In genomic region chrX:78105944-78106650, GRCh38 we compare ENCODE assay signal across 8 cellular contexts. TPM values are rescaled to one million over a fixed set of nuclear protein-coding genes. Genes with fewer than 3 reads are reported as not detected.
DNase-seq lines count a peak whose midpoint lies in the region; ATAC-seq and TF ChIP-seq lines count a peak whose summit lies in the region.

No MANE protein-coding gene starts in this region.

- H3K4me1 Mint-ChIP-seq in activated T-cell treated with anti-CD3 and anti-CD28 coated beads, Interleukin-2, amount 50 U/mL, for 4 hours (ENCODE audit: low read depth) = peaks cover 47% of the 10 kb centered on the region
- peaks cover 52% of the 10 kb centered on the region for H3K4me1 Mint-ChIP-seq in activated CD8-positive, alpha-beta T cell treated with anti-CD3 and anti-CD28 coated beads, Interleukin-2, amount 10 ng/mL, durations not matched to agents 7 days and 5 days (ENCODE audit: low read depth)

- no peak for ATAC-seq in activated T-cell treated with anti-CD3 and anti-CD28 coated beads, Interleukin-2, amount 50 U/mL, for 4 hours
- ATAC-seq in activated CD8-positive, alpha-beta T cell treated with anti-CD3 and anti-CD28 coated beads, Interleukin-2, amount 10 ng/mL, durations not matched to agents 7 days and 5 days = no peak
- ATAC-seq in omental fat pad (ENCODE audit: low FRiP score) = no peak

- peaks cover 33% of the 10 kb centered on the region for H3K36me3 Mint-ChIP-seq in activated T-cell treated with anti-CD3 and anti-CD28 coated beads, Interleukin-2, amount 50 U/mL, for 4 hours (ENCODE audit: insufficient read depth)
- peaks cover 65% of the 10 kb centered on the region for H3K36me3 Mint-ChIP-seq in activated CD8-positive, alpha-beta T cell treated with anti-CD3 and anti-CD28 coated beads, Interleukin-2, amount 10 ng/mL, durations not matched to agents 7 days and 5 days (ENCODE audit: low read depth)

- H3K27ac ChIP-seq in thyroid gland = peak overlapping the region in 2 of 3 donors; percentile 18 to 89

- POLR2A ChIA-PET in activated CD8-positive, alpha-beta T cell treated with anti-CD3 and anti-CD28 coated beads, Interleukin-2, amount 10 ng/mL, durations not matched to agents 7 days and 5 days (lab: Charles Lee) = interaction anchor here (0.8 to 1.5 kb wide), 4 partner anchors 11 to 207 kb away, joined by 3 to 5 read pairs (median 4); partner anchors contain the start of genes ATP7A and COX7B

- CTCF ChIA-PET in activated CD8-positive, alpha-beta T cell treated with anti-CD3 and anti-CD28 coated beads, Interleukin-2, amount 10 ng/mL, durations not matched to agents 7 days and 5 days (lab: Charles Lee) = interaction anchor here (0.8 kb wide), 1 partner anchor 14 kb away, joined by 3 read pairs; no protein-coding TSS in a partner anchor

- no peak overlapping the region for H3K9ac ChIP-seq in iPS-15b (ENCODE audit: low read depth, low read length)

- no peak for TF ChIP-seq POLR2A in thyroid gland (IDR thresholded peaks at IDR 0.05)

- no peak for TF ChIP-seq CTCF in thyroid gland (IDR thresholded peaks at IDR 0.05)
- no peak for TF ChIP-seq CTCF in omental fat pad (IDR thresholded peaks at IDR 0.05)

- H3K27me3 ChIP-seq in iPS-15b (ENCODE audit: control insufficient read depth, insufficient read depth, low read length) = no peaks in the 10 kb centered on the region
- no peaks in the 10 kb centered on the region for H3K27me3 ChIP-seq in thyroid gland

- DNase-seq in activated T-cell treated with anti-CD3 and anti-CD28 coated beads, Interleukin-2, amount 50 U/mL, for 4 hours = peak; percentile 18
- no peak for DNase-seq in activated T-cell treated with anti-CD3 and anti-CD28 coated beads, Interleukin-2, amount 50 U/mL, for 1 hour
- DNase-seq in activated CD8-positive, alpha-beta T cell treated with anti-CD3 and anti-CD28 coated beads, Interleukin-2, amount 10 ng/mL, durations not matched to agents 7 days and 5 days = peak; percentile 42
- DNase-seq in thyroid gland = no peak
- no peak for DNase-seq in omental fat pad (ENCODE audit: low spot score)
- no peak for DNase-seq in SIG-M5 (lab: John Stamatoyannopoulos, UW)
- DNase-seq in NOMO-1 treated with dmso at 0.1 percent for 144 hours (lab: John Stamatoyannopoulos, UW; ENCODE audit: unreplicated experiment) = no peak

- intact Hi-C loops in thyroid gland (cut with DNase I) = no loop called here

- peak overlapping the region; percentile 93 for H3K4me3 Mint-ChIP-seq in activated T-cell treated with anti-CD3 and anti-CD28 coated beads, Interleukin-2, amount 50 U/mL, for 4 hours
- peak overlapping the region; percentile 97 for H3K4me3 Mint-ChIP-seq in activated CD8-positive, alpha-beta T cell treated with anti-CD3 and anti-CD28 coated beads, Interleukin-2, amount 10 ng/mL, durations not matched to agents 7 days and 5 days

- H3K4me3 ChIP-seq in iPS-15b (ENCODE audit: low read depth, low read length) = peak overlapping the region; percentile 91
- peak overlapping the region in 1 of 3 donors; percentile 11 for H3K4me3 ChIP-seq in thyroid gland (replicated peaks in 1 of 3)

- peak overlapping the region; percentile 95 for H3K27ac Mint-ChIP-seq in activated CD8-positive, alpha-beta T cell treated with anti-CD3 and anti-CD28 coated beads, Interleukin-2, amount 10 ng/mL, durations not matched to agents 7 days and 5 days

- H3K4me1 ChIP-seq in iPS-15b (ENCODE audit: control insufficient read depth, insufficient read depth, low read length) (peaks cover 5% of the 10 kb centered on the region), thyroid gland (peaks cover 15 to 23% of the 10 kb centered on the region in 2 donors)

- H3K9me3 ChIP-seq in iPS-15b (ENCODE audit: control insufficient read depth, insufficient read depth, low read length) (no peaks in the 10 kb centered on the region), thyroid gland (no peaks in the 10 kb centered on the region)

- no peaks in the 10 kb centered on the region for H3K9me3 Mint-ChIP-seq in activated T-cell treated with anti-CD3 and anti-CD28 coated beads, Interleukin-2, amount 50 U/mL, for 4 hours
- H3K9me3 Mint-ChIP-seq in activated CD8-positive, alpha-beta T cell treated with anti-CD3 and anti-CD28 coated beads, Interleukin-2, amount 10 ng/mL, durations not matched to agents 7 days and 5 days (ENCODE audit: insufficient read depth) = no peaks in the 10 kb centered on the region

- H3K27me3 Mint-ChIP-seq in activated T-cell treated with anti-CD3 and anti-CD28 coated beads, Interleukin-2, amount 50 U/mL, for 4 hours (ENCODE audit: low read depth) = no peaks in the 10 kb centered on the region
- no peaks in the 10 kb centered on the region for H3K27me3 Mint-ChIP-seq in activated CD8-positive, alpha-beta T cell treated with anti-CD3 and anti-CD28 coated beads, Interleukin-2, amount 10 ng/mL, durations not matched to agents 7 days and 5 days (ENCODE audit: low read depth)

- H3K36me3 ChIP-seq in iPS-15b (ENCODE audit: control insufficient read depth, insufficient read depth, low read length) (no peaks in the 10 kb centered on the region), thyroid gland (peaks cover 0 to 2% of the 10 kb centered on the region in 2 donors)

- 56 to 62% methylated on average over 11 of the region's 11 CpGs for WGBS in thyroid gland, 2 donors

RNA-seq across cellular contexts. Expression of gene PGK1, which starts 2.0 kb away (rescaled TPM):
- total RNA-seq in activated T-cell treated with anti-CD3 and anti-CD28 coated beads, Interleukin-2, amount 50 U/mL, for 4 hours = 100 to 1,000 TPM; 621 to 728 (median 711) TPM
- 1,000 to 10,000 TPM; 1,137 to 1,152 TPM for total RNA-seq in activated CD8-positive, alpha-beta T cell treated with anti-CD3 and anti-CD28 coated beads, Interleukin-2, amount 10 ng/mL, durations not matched to agents 7 days and 5 days
- total RNA-seq in thyroid gland (100 to 1,000 TPM; 110 to 252 (median 197) TPM), omental fat pad (100 to 1,000 TPM; 174 to 270 (median 207) TPM)

RNA-seq across cellular contexts. Expression of gene TAF9B, which starts 33.4 kb away (rescaled TPM):
- total RNA-seq in activated T-cell treated with anti-CD3 and anti-CD28 coated beads, Interleukin-2, amount 50 U/mL, for 4 hours = 10 to 100 TPM; 19.7 to 22.5 (median 20.8) TPM
- total RNA-seq in activated CD8-positive, alpha-beta T cell treated with anti-CD3 and anti-CD28 coated beads, Interleukin-2, amount 10 ng/mL, durations not matched to agents 7 days and 5 days = 10 to 100 TPM; 16.6 to 19.0 TPM
- 10 to 100 TPM; 23.0 to 35.2 (median 25.9) TPM for total RNA-seq in thyroid gland
- total RNA-seq in omental fat pad = 10 to 100 TPM; 15.7 to 35.0 (median 25.1) TPM

Comparison
In these comparisons a context has a peak if more than half of its experiments do, and no peak if none do; other contexts are left out.
1. DNase-seq: peak in activated T-cell treated with anti-CD3 and anti-CD28 coated beads, Interleukin-2, amount 50 U/mL, for 4 hours (single experiment) and activated CD8-positive, alpha-beta T cell treated with anti-CD3 and anti-CD28 coated beads, Interleukin-2, amount 10 ng/mL, durations not matched to agents 7 days and 5 days (single experiment); none in activated T-cell treated with anti-CD3 and anti-CD28 coated beads, Interleukin-2, amount 50 U/mL, for 1 hour (single experiment), thyroid gland (0 of 2), omental fat pad (single experiment), SIG-M5 (single experiment) and NOMO-1 treated with dmso at 0.1 percent for 144 hours (single experiment).